In the genomic region with DNA sequence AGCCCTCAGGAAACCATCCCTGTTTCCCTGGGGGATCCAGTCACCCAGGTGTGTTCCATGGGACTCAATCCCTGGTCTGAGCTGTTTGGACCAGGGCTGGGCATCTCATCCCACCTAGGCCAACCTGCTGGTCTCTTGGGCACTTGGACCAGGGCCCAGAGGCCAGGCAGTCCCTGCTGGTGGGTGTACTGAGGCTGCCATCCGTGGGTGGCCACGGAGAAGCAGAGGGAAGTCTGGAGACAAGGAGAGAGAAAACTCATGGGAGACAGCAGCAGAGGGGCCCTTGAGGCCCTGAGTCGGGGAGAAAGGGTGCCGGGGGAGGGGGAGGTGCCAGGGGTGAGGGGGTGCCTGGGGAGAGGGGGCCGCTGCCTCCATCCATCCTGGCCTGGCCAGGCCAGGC, we compare ENCODE assay signal across 16 cellular contexts.
"Had no signal": no experiment of that assay in that cellular context is flagged by ENCODE, and none has a peak within 500 bp of the region (broad histone marks: within the 10 kb centered on the region; RNA-seq: fewer than 3 reads in every experiment).

No MANE protein-coding gene starts in this region.

- H3K27me3 ChIP-seq: hepatocyte, transverse colon had no signal

- H3K4me3 ChIP-seq: dorsolateral prefrontal cortex, hepatocyte, stomach, thoracic aorta, transverse colon had no signal

- ATAC-seq: left colon, left ventricle myocardium superior, right cardiac atrium had no signal

- H3K9me3 Mint-ChIP-seq: naive B cell had no signal

- H3K27ac Mint-ChIP-seq: naive B cell had no signal

- H3K36me3 Mint-ChIP-seq: naive B cell had no signal

- H3K4me1 ChIP-seq: stomach, transverse colon had no signal

- H3K4me3 Mint-ChIP-seq: naive B cell had no signal

- H3K36me3 ChIP-seq: stomach, thoracic aorta, transverse colon had no signal

- DNase-seq: cortex of kidney; effector CD8-positive, alpha-beta T cell; foreskin melanocyte; left colon; left ventricle myocardium superior; mesendoderm; naive B cell; stimulated activated CD4-positive, alpha-beta T cell treated with anti-CD3 and anti-CD28 coated beads, Interleukin-4, amount 100 ng/mL, for 4 hours; stimulated activated naive CD4-positive, alpha-beta T cell; stomach; substantia nigra; transverse colon had no signal

- H3K9me3 ChIP-seq: stomach, thoracic aorta, transverse colon had no signal

- H3K27ac ChIP-seq: dorsolateral prefrontal cortex, hepatocyte, stomach, thoracic aorta, transverse colon had no signal
